8 cellular contexts compared by ENCODE assay signal in genomic region chr7:141654551-141654950, GRCh38. TPM values are rescaled to one million over a fixed set of nuclear protein-coding genes. Genes with fewer than 3 reads are reported as not detected.
A peak's percentile ranks its signal among the peaks of the same experiment; 100 is the strongest.
DNase-seq lines count a peak whose midpoint lies in the region; ATAC-seq and TF ChIP-seq lines count a peak whose summit lies in the region.

No MANE protein-coding gene starts in this region.

- H3K27ac ChIP-seq in transverse colon = peak overlapping the region in 1 of 4 donors; percentile 10

- H3K36me3 Mint-ChIP-seq in natural killer cell treated with Interleukin-12 subunit alpha and Interleukin-12 subunit beta and Interleukin-15 and Interleukin-18, amount 100 ng/mL, for 72 hours = peaks cover 17% of the 10 kb centered on the region

- H3K27me3 Mint-ChIP-seq in natural killer cell treated with Interleukin-12 subunit alpha and Interleukin-12 subunit beta and Interleukin-15 and Interleukin-18, amount 100 ng/mL, for 72 hours = no peaks in the 10 kb centered on the region

- ATAC-seq in GM21423 (IDR thresholded peaks at IDR 0.05; ENCODE audit: unreplicated experiment) (peak; percentile 88), esophagus mucosa (peak; percentile 76)
- peak; percentile 88 to 89 for ATAC-seq in natural killer cell treated with Interleukin-12 subunit alpha and Interleukin-12 subunit beta and Interleukin-15 and Interleukin-18, amount 100 ng/mL, for 72 hours

- DNase-seq in D341Med (ENCODE audit: low spot score) (peak; percentile 79), HT-29 (ENCODE audit: low spot score) (peak; percentile 86), NOMO-1 treated with dmso at 0.1 percent for 144 hours (lab: John Stamatoyannopoulos, UW; ENCODE audit: unreplicated experiment) (peak; percentile 23), activated T-cell treated with anti-CD3 and anti-CD28 coated beads for 48 hours (ENCODE audit: low read depth) (peak; percentile 32), transverse colon (peak; percentile 71)
- DNase-seq in natural killer cell treated with Interleukin-12 subunit alpha and Interleukin-12 subunit beta and Interleukin-15 and Interleukin-18, amount 100 ng/mL, for 72 hours (ENCODE audit: low spot score) = no peak

- in situ Hi-C loops in transverse colon (cut with MboI; ENCODE audit: low pct_ligation_motif_present in 1 of 4, low pct_unique_long_range_greater_than_20kb in 1 of 4, low sequenced_read_pairs in 3 of 4) = no loop called here

- no peak for TF ChIP-seq POLR2A in transverse colon (IDR thresholded peaks at IDR 0.05)

- WGBS in transverse colon (ENCODE audit: low coverage in 1 of 2), 2 donors = 38 to 48% methylated on average over 3 of the region's 3 CpGs

- peak overlapping the region; percentile 60 to 83 for H3K27ac Mint-ChIP-seq in natural killer cell treated with Interleukin-12 subunit alpha and Interleukin-12 subunit beta and Interleukin-15 and Interleukin-18, amount 100 ng/mL, for 72 hours

- peaks cover 10 to 17% of the 10 kb centered on the region in 2 donors for H3K4me1 Mint-ChIP-seq in natural killer cell treated with Interleukin-12 subunit alpha and Interleukin-12 subunit beta and Interleukin-15 and Interleukin-18, amount 100 ng/mL, for 72 hours (ENCODE audit: low read depth in 2 of 2)

- H3K4me3 ChIP-seq in transverse colon = no peak overlapping the region

- H3K4me1 ChIP-seq in transverse colon = peaks cover 0 to 13% (median 3%) of the 10 kb centered on the region in 4 donors

- no peak for TF ChIP-seq EP300 in transverse colon (IDR thresholded peaks at IDR 0.05; ENCODE audit: low read depth)

- intact Hi-C loops in transverse colon (cut with DNase I; ENCODE audit: low total_unique reads) = no loop called here

- H3K9me3 Mint-ChIP-seq in natural killer cell treated with Interleukin-12 subunit alpha and Interleukin-12 subunit beta and Interleukin-15 and Interleukin-18, amount 100 ng/mL, for 72 hours = no peaks in the 10 kb centered on the region

- H3K4me3 Mint-ChIP-seq in natural killer cell treated with Interleukin-12 subunit alpha and Interleukin-12 subunit beta and Interleukin-15 and Interleukin-18, amount 100 ng/mL, for 72 hours = no peak overlapping the region

- peaks cover 0 to 3% (median 0%) of the 10 kb centered on the region in 4 donors for H3K36me3 ChIP-seq in transverse colon

- peak; percentile 55 to 79 (median 60) for TF ChIP-seq CTCF in transverse colon (IDR thresholded peaks at IDR 0.05)

- no peaks in the 10 kb centered on the region for H3K27me3 ChIP-seq in transverse colon

- no peaks in the 10 kb centered on the region for H3K9me3 ChIP-seq in transverse colon

RNA-seq across cellular contexts. Expression of gene DENND11, which starts 47.4 kb away (rescaled TPM):
- 19.6 and 20.4 TPM in 2 replicates for total RNA-seq in HT-29 (2014; rRNA removed; shearing (Covaris generic))
- total RNA-seq in esophagus mucosa (6.9 TPM), transverse colon (10 to 100 TPM; 13.1 to 43.8 (median 30.7) TPM)
- 10 to 100 TPM; 24.7 to 40.0 TPM for total RNA-seq in natural killer cell treated with Interleukin-12 subunit alpha and Interleukin-12 subunit beta and Interleukin-15 and Interleukin-18, amount 100 ng/mL, for 72 hours

RNA-seq across cellular contexts. Expression of gene WEE2, which starts 53.6 kb away (rescaled TPM):
- total RNA-seq in HT-29 (2014; rRNA removed; shearing (Covaris generic)) = 0.03 TPM in 1 of 2 replicates, not detected in the other
- total RNA-seq in esophagus mucosa = not detected
- total RNA-seq in natural killer cell treated with Interleukin-12 subunit alpha and Interleukin-12 subunit beta and Interleukin-15 and Interleukin-18, amount 100 ng/mL, for 72 hours = under 1 TPM in 1 of 2 donors, not detected in 1; 0.17 TPM
- total RNA-seq in transverse colon = not detected
